20 cellular contexts compared by ENCODE assay signal in the genomic region with DNA sequence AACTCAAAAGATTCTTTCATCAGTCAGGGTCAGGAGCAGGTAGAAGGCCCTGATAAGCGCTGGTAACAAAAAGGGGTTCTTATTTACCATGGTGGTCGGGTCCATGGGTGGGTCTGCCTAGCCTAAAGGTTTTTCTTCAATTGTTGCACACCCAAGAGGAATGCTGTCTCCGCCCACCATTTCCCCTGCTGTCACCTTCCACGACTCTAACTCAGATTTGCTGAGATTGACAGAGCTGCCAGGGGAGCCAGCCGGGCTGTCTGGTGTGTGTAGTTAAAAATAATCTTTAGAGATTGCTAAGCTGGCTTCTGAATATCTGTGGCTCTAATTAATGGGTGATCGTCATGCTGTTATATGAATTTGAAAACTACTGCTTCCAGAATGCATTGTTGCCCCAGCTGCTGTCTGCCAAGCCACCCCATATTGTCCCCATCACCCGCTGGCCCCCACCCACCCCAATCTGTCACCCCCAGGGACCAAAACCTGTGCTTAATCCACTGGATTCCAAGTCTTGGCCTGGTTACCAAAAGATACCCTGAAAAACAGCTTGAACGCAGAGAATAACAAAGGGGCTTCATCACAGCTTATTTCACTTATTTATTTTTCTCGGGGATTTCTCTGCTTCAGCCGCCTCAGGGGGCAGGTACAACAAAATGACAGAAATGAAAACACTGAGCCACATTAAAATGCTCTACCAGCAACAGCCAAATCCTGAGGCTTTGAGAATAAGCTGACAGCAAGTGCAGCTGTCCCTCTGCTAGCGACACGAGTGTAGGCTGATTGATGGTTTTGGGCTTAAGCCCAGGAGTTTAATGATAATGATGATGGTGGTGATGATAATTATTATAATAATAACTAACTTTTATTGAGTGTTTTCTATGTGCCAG. TPM values are rescaled to one million over a fixed set of nuclear protein-coding genes. Genes with fewer than 3 reads are reported as not detected.
DNase-seq lines count a peak whose midpoint lies in the region; ATAC-seq lines count a peak whose summit lies in the region.
"Had no signal": no experiment of that assay in that cellular context is flagged by ENCODE, and none has a peak within 500 bp of the region (broad histone marks: within the 10 kb centered on the region; RNA-seq: fewer than 3 reads in every experiment).

No MANE protein-coding gene starts in this region.

- no peak for ATAC-seq in esophagus mucosa
- ATAC-seq: activated CD8-positive, alpha-beta T cell treated with anti-CD3 and anti-CD28 coated beads for 36 hours; heart left ventricle; psoas muscle; T-cell had no signal

- no peak overlapping the region for H3K4me3 Mint-ChIP-seq in activated CD4-positive, alpha-beta memory T cell treated with anti-CD3 and anti-CD28 coated beads for 36 hours
- H3K4me3 Mint-ChIP-seq: activated CD8-positive, alpha-beta T cell treated with anti-CD3 and anti-CD28 coated beads for 36 hours; activated naive CD8-positive, alpha-beta T cell treated with anti-CD3 and anti-CD28 coated beads, Interleukin-2, amount 10 ng/mL, durations not matched to agents 7 days and 5 days; T-cell had no signal

- POLR2A ChIA-PET in activated CD4-positive, alpha-beta memory T cell treated with anti-CD3 and anti-CD28 coated beads for 36 hours (lab: Charles Lee) = no interaction called here

- H3K4me1 Mint-ChIP-seq in activated CD4-positive, alpha-beta memory T cell treated with anti-CD3 and anti-CD28 coated beads for 36 hours (ENCODE audit: low read depth) = no peaks in the 10 kb centered on the region
- H3K4me1 Mint-ChIP-seq: activated naive CD8-positive, alpha-beta T cell treated with anti-CD3 and anti-CD28 coated beads, Interleukin-2, amount 10 ng/mL, durations not matched to agents 7 days and 5 days; T-cell had no signal

- no peak overlapping the region for H3K27ac Mint-ChIP-seq in activated CD4-positive, alpha-beta memory T cell treated with anti-CD3 and anti-CD28 coated beads for 36 hours
- H3K27ac Mint-ChIP-seq: activated CD8-positive, alpha-beta T cell treated with anti-CD3 and anti-CD28 coated beads for 36 hours; activated naive CD8-positive, alpha-beta T cell treated with anti-CD3 and anti-CD28 coated beads, Interleukin-2, amount 10 ng/mL, durations not matched to agents 7 days and 5 days; T-cell had no signal

- intact Hi-C loops in activated CD4-positive, alpha-beta memory T cell treated with anti-CD3 and anti-CD28 coated beads for 36 hours (cut with micrococcal nuclease) = no loop called here

- H3K36me3 Mint-ChIP-seq in activated CD4-positive, alpha-beta memory T cell treated with anti-CD3 and anti-CD28 coated beads for 36 hours = no peaks in the 10 kb centered on the region
- H3K36me3 Mint-ChIP-seq: activated naive CD8-positive, alpha-beta T cell treated with anti-CD3 and anti-CD28 coated beads, Interleukin-2, amount 10 ng/mL, durations not matched to agents 7 days and 5 days; T-cell had no signal

- no peaks in the 10 kb centered on the region for H3K9me3 Mint-ChIP-seq in activated CD4-positive, alpha-beta memory T cell treated with anti-CD3 and anti-CD28 coated beads for 36 hours
- H3K9me3 Mint-ChIP-seq: activated CD8-positive, alpha-beta T cell treated with anti-CD3 and anti-CD28 coated beads for 36 hours; activated naive CD8-positive, alpha-beta T cell treated with anti-CD3 and anti-CD28 coated beads, Interleukin-2, amount 10 ng/mL, durations not matched to agents 7 days and 5 days; T-cell had no signal

- CTCF ChIA-PET in activated CD4-positive, alpha-beta memory T cell treated with anti-CD3 and anti-CD28 coated beads for 36 hours (lab: Charles Lee) = no interaction called here

- peaks cover 5% of the 10 kb centered on the region for H3K27me3 Mint-ChIP-seq in activated CD4-positive, alpha-beta memory T cell treated with anti-CD3 and anti-CD28 coated beads for 36 hours

- DNase-seq in Ammon's horn (ENCODE audit: low spot score) = peak; percentile 63
- DNase-seq in ELF-1 (ENCODE audit: low read depth, low spot score) = peak; percentile 10
- peak; percentile 14 for DNase-seq in NCI-H774 (lab: John Stamatoyannopoulos, UW)
- DNase-seq in myocyte (ENCODE audit: low read depth) = peak; percentile 10
- DNase-seq in activated CD4-positive, alpha-beta memory T cell treated with anti-CD3 and anti-CD28 coated beads for 36 hours = no peak
- no peak for DNase-seq in AG08396 (ENCODE audit: low spot score)
- DNase-seq: activated CD8-positive, alpha-beta T cell treated with anti-CD3 and anti-CD28 coated beads for 36 hours; activated naive CD8-positive, alpha-beta T cell treated with anti-CD3 and anti-CD28 coated beads, Interleukin-2, amount 10 ng/mL, durations not matched to agents 7 days and 5 days; C1 segment of cervical spinal cord; effector CD4-positive, alpha-beta T cell; heart left ventricle; mammary epithelial cell; NCI-H187; NCI-H226; Peyer's patch; psoas muscle; SJCRH30; stimulated activated CD4-positive, alpha-beta T cell treated with anti-CD3 and anti-CD28 coated beads, Interleukin-1b, Interleukin-23, amount 100 ng/mL, for 48 hours; T-cell had no signal

RNA-seq across cellular contexts. Expression of gene NLK, which starts 46.1 kb away (rescaled TPM):
- total RNA-seq in myocyte (12.5 and 20.8 TPM in 2 replicates), esophagus mucosa (6.7 TPM)
- polyA plus RNA-seq in myocyte (2012) = 7.7 TPM
- total RNA-seq in activated CD4-positive, alpha-beta memory T cell treated with anti-CD3 and anti-CD28 coated beads for 36 hours = 1 to 10 TPM; 6.8 to 8.3 TPM

Comparison
In these comparisons a context has a peak if more than half of its experiments do, and no peak if none do; other contexts are left out.
1. DNase-seq: peak in Ammon's horn (single experiment), ELF-1 (single experiment), NCI-H774 (single experiment) and myocyte (single experiment); none in activated CD4-positive, alpha-beta memory T cell treated with anti-CD3 and anti-CD28 coated beads for 36 hours (single experiment) and AG08396 (single experiment).